Comparison of ENCODE assay signal across 1 cellular context in the genomic region with DNA sequence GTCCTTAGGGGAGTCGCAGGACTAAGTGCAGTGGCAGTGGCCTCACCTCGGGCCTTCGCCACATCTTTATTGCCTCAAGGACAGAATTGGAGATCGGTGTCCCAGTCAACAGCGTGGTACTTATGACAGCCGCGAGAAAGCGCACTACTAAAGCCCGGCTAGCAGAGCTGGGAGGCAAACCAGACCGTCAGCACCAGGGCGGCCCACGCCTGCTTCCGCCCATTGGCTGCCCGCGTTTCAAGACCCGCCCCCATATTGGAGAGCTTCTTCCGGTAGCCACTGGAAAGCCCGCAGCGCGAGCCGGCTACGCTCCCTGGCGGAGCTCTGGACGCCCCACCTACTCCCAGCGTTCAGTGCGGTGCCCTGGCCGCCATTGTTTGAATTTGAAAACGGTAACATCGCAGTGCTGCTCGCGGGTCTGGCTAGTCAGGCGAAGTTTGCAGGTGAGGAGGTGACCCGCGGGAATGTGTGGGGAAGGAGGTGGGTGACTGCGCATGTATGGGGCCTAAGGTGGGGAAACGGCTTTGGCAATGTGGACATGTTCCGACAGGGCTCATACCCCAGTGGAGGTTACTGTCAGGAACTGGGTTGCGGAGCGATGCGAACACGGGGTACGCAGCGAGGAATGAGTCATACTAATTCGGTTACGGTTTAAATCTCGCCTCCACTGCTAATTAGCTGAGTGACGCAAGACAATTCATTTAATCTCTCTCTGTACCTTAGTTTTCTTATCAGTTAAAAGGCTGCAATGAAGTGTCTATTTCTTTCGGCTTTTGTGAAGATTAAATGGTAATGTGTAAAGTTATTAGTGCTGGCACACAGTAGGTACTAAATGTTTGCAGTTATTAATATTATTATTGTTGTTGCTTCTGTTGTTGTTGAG.
TF ChIP-seq lines count a peak whose summit lies in the region.

TSS of gene KIF20B (plus strand) at position 353 of the 883 bp plus-strand sequence. CDS start 3,705 bp downstream, outside the sequence.

TF ChIP-seq in HepG2, 621 proteins besides CTCF, POLR2A, EP300 and RAD21 (continued from another document and continues in another):
- TF ChIP-seq ETS1 (CRISPR knock-in tag; IDR thresholded peaks at IDR 0.05) (no peak), ZNF407 (CRISPR knock-in tag; IDR thresholded peaks at IDR 0.05; ENCODE audit: not compliant biosample characterization) (no peak), PHF20 (CRISPR knock-in tag; IDR thresholded peaks at IDR 0.05) (peak; percentile 66), ZKSCAN5 (CRISPR knock-in tag; IDR thresholded peaks at IDR 0.05) (peak; percentile 31; the same call in 1 of the 2 replicates), GATA4 (IDR thresholded peaks at IDR 0.05; ENCODE audit: borderline replicate concordance, low read depth) (peak; percentile 28; the same call in 1 of the 2 replicates), THAP11 (CRISPR knock-in tag; IDR thresholded peaks at IDR 0.05) (peak; percentile 84), MTA1 (CRISPR knock-in tag; IDR thresholded peaks at IDR 0.05; ENCODE audit: borderline replicate concordance) (no peak), ZNF546 (CRISPR knock-in tag; conservative IDR thresholded peaks at IDR 0.05) (0 out of 2 replicates have a peak, but pooled peaks have one; percentile 51), ZNF691 (CRISPR knock-in tag; IDR thresholded peaks at IDR 0.05; ENCODE audit: borderline replicate concordance, low read depth) (no peak; the same call in 1 of the 2 replicates), NR2F6 (IDR thresholded peaks at IDR 0.05) (no peak), NR2F6 (CRISPR knock-in tag; IDR thresholded peaks at IDR 0.05) (peak; percentile 42), ZFP36L2 (CRISPR knock-in tag; IDR thresholded peaks at IDR 0.05) (no peak; the same call in 1 of the 2 replicates), GATAD2A (CRISPR knock-in tag; IDR thresholded peaks at IDR 0.05) (peak; percentile 43), ZNF883 (CRISPR knock-in tag; IDR thresholded peaks at IDR 0.05; ENCODE audit: not compliant biosample characterization) (peak; percentile 34), ZNF775 (CRISPR knock-in tag; IDR thresholded peaks at IDR 0.05; ENCODE audit: borderline replicate concordance) (no peak), NFYC (CRISPR knock-in tag; IDR thresholded peaks at IDR 0.05) (peak; percentile 85), CBFB (CRISPR knock-in tag; IDR thresholded peaks at IDR 0.05) (no peak; the same call in none of the 2 replicates), PCBP2 (optimal IDR thresholded peaks at IDR 0.05; ENCODE audit: low read depth, low read length, poor library complexity, severe bottlenecking) (no peak), ZNF24 (IDR thresholded peaks at IDR 0.05) (no peak), ZFP36L1 (CRISPR knock-in tag; IDR thresholded peaks at IDR 0.05) (peak; percentile 89; the same call in 1 of the 2 replicates), ZSCAN22 (CRISPR knock-in tag; IDR thresholded peaks at IDR 0.05) (no peak), ZNF329 (CRISPR knock-in tag; IDR thresholded peaks at IDR 0.05; ENCODE audit: low read depth) (0 out of 2 replicates have a peak, but pooled peaks have one; percentile 53), ZNF260 (CRISPR knock-in tag; IDR thresholded peaks at IDR 0.05; ENCODE audit: borderline replicate concordance, low read depth) (no peak), ZNF354B (CRISPR knock-in tag; IDR thresholded peaks at IDR 0.05) (peak; percentile 95; the same call in 1 of the 2 replicates), EED (CRISPR knock-in tag; IDR thresholded peaks at IDR 0.05) (no peak), ZNF75D (CRISPR knock-in tag; IDR thresholded peaks at IDR 0.05; ENCODE audit: borderline replicate concordance) (no peak), REPIN1 (CRISPR knock-in tag; IDR thresholded peaks at IDR 0.05; ENCODE audit: borderline replicate concordance, low read depth) (peak; percentile 98), SMYD3 (CRISPR knock-in tag; IDR thresholded peaks at IDR 0.05) (peak; percentile 97), YY1 (IDR thresholded peaks at IDR 0.05; ENCODE audit: insufficient read depth, insufficient replicate concordance, low read depth, low read length) (peak; percentile 93), NBN (conservative IDR thresholded peaks at IDR 0.05) (no peak), CBX2 (IDR thresholded peaks at IDR 0.05; ENCODE audit: low read depth, low read length) (no peak), CBX2 (CRISPR knock-in tag; IDR thresholded peaks at IDR 0.05; ENCODE audit: low read depth) (no peak), ZNF232 (CRISPR knock-in tag; IDR thresholded peaks at IDR 0.05; ENCODE audit: borderline replicate concordance) (peak; percentile 88; the same call in 1 of the 2 replicates), ZNF350 (CRISPR knock-in tag; IDR thresholded peaks at IDR 0.05; ENCODE audit: borderline replicate concordance, low read depth) (peak; percentile 84; the same call in 1 of the 2 replicates), PAWR (CRISPR knock-in tag; IDR thresholded peaks at IDR 0.05; ENCODE audit: borderline replicate concordance) (no peak), KMT2A (CRISPR knock-in tag; IDR thresholded peaks at IDR 0.05) (peak; percentile 99), NFRKB (IDR thresholded peaks at IDR 0.05) (no peak), SRF (IDR thresholded peaks at IDR 0.05; ENCODE audit: low read depth, low read length) (no peak)
- TF ChIP-seq, protein P1, sequence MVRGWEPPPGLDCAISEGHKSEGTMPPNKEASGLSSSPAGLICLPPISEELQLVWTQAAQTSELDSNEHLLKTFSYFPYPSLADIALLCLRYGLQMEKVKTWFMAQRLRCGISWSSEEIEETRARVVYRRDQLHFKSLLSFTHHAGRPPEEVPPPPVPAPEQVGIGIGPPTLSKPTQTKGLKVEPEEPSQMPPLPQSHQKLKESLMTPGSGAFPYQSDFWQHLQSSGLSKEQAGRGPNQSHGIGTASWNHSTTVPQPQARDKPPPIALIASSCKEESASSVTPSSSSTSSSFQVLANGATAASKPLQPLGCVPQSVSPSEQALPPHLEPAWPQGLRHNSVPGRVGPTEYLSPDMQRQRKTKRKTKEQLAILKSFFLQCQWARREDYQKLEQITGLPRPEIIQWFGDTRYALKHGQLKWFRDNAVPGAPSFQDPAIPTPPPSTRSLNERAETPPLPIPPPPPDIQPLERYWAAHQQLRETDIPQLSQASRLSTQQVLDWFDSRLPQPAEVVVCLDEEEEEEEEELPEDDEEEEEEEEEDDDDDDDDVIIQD (CRISPR knock-in tag; IDR thresholded peaks at IDR 0.05; ENCODE audit: low read depth), result peak; percentile 96
- TF ChIP-seq, protein P2, sequence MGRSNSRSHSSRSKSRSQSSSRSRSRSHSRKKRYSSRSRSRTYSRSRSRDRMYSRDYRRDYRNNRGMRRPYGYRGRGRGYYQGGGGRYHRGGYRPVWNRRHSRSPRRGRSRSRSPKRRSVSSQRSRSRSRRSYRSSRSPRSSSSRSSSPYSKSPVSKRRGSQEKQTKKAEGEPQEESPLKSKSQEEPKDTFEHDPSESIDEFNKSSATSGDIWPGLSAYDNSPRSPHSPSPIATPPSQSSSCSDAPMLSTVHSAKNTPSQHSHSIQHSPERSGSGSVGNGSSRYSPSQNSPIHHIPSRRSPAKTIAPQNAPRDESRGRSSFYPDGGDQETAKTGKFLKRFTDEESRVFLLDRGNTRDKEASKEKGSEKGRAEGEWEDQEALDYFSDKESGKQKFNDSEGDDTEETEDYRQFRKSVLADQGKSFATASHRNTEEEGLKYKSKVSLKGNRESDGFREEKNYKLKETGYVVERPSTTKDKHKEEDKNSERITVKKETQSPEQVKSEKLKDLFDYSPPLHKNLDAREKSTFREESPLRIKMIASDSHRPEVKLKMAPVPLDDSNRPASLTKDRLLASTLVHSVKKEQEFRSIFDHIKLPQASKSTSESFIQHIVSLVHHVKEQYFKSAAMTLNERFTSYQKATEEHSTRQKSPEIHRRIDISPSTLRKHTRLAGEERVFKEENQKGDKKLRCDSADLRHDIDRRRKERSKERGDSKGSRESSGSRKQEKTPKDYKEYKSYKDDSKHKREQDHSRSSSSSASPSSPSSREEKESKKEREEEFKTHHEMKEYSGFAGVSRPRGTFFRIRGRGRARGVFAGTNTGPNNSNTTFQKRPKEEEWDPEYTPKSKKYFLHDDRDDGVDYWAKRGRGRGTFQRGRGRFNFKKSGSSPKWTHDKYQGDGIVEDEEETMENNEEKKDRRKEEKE (IDR thresholded peaks at IDR 0.05), result no peak
- TF ChIP-seq, protein P3, sequence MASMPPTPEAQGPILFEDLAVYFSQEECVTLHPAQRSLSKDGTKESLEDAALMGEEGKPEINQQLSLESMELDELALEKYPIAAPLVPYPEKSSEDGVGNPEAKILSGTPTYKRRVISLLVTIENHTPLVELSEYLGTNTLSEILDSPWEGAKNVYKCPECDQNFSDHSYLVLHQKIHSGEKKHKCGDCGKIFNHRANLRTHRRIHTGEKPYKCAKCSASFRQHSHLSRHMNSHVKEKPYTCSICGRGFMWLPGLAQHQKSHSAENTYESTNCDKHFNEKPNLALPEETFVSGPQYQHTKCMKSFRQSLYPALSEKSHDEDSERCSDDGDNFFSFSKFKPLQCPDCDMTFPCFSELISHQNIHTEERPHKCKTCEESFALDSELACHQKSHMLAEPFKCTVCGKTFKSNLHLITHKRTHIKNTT (CRISPR knock-in tag; IDR thresholded peaks at IDR 0.05), result no peak
- TF ChIP-seq, protein P4, sequence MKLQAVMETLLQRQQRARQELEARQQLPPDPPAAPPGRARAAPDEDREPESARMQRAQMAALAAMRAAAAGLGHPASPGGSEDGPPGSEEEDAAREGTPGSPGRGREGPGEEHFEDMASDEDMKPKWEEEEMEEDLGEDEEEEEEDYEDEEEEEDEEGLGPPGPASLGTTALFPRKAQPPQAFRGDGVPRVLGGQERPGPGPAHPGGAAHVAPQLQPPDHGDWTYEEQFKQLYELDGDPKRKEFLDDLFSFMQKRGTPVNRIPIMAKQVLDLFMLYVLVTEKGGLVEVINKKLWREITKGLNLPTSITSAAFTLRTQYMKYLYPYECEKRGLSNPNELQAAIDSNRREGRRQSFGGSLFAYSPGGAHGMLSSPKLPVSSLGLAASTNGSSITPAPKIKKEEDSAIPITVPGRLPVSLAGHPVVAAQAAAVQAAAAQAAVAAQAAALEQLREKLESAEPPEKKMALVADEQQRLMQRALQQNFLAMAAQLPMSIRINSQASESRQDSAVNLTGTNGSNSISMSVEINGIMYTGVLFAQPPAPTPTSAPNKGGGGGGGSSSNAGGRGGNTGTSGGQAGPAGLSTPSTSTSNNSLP (IDR thresholded peaks at IDR 0.05; ENCODE audit: low read depth, low read length), result no peak
